In genomic region chr16:75230471-75231110, GRCh38 we compare ENCODE assay signal across 2 cellular contexts.
TF ChIP-seq lines count a peak whose summit lies in the region.

No MANE protein-coding gene starts in this region.

TF ChIP-seq in endothelial cell of umbilical vein, 7 proteins besides CTCF, POLR2A, EP300 and RAD21:
- TF ChIP-seq GATA2 (IDR thresholded peaks at IDR 0.05; ENCODE audit: insufficient read depth, insufficient read length, low read depth, low read length) = no peak
- no peak for TF ChIP-seq MYC (IDR thresholded peaks at IDR 0.05; ENCODE audit: low read depth, low read length)
- TF ChIP-seq MAX (IDR thresholded peaks at IDR 0.05; ENCODE audit: insufficient read depth, insufficient read length) = no peak
- no peak for TF ChIP-seq EZH2 (IDR thresholded peaks at IDR 0.05; ENCODE audit: borderline replicate concordance, low read depth, low read length, severe bottlenecking)

TF ChIP-seq in GM23338, 12 proteins besides CTCF, POLR2A, EP300 and RAD21:
- no peak for TF ChIP-seq EZH2phosphoT487 (IDR thresholded peaks at IDR 0.05; ENCODE audit: unreplicated experiment)
- TF ChIP-seq ETS1 (IDR thresholded peaks at IDR 0.05) = no peak
- no peak for TF ChIP-seq CREB1 (CRISPR knock-in tag; IDR thresholded peaks at IDR 0.05; ENCODE audit: low read depth)
- TF ChIP-seq POLR2AphosphoS5 (IDR thresholded peaks at IDR 0.05; ENCODE audit: low read depth) = no peak
- no peak for TF ChIP-seq JUNB (IDR thresholded peaks at IDR 0.05; ENCODE audit: unreplicated experiment)
- no peak for TF ChIP-seq REST (IDR thresholded peaks at IDR 0.05; ENCODE audit: unreplicated experiment)
- TF ChIP-seq EZH2 (IDR thresholded peaks at IDR 0.05; ENCODE audit: low read depth, unreplicated experiment) = no peak
- TF ChIP-seq STAT1 (IDR thresholded peaks at IDR 0.05; ENCODE audit: unreplicated experiment) = no peak
